15 cellular contexts compared by ENCODE assay signal in the genomic region with DNA sequence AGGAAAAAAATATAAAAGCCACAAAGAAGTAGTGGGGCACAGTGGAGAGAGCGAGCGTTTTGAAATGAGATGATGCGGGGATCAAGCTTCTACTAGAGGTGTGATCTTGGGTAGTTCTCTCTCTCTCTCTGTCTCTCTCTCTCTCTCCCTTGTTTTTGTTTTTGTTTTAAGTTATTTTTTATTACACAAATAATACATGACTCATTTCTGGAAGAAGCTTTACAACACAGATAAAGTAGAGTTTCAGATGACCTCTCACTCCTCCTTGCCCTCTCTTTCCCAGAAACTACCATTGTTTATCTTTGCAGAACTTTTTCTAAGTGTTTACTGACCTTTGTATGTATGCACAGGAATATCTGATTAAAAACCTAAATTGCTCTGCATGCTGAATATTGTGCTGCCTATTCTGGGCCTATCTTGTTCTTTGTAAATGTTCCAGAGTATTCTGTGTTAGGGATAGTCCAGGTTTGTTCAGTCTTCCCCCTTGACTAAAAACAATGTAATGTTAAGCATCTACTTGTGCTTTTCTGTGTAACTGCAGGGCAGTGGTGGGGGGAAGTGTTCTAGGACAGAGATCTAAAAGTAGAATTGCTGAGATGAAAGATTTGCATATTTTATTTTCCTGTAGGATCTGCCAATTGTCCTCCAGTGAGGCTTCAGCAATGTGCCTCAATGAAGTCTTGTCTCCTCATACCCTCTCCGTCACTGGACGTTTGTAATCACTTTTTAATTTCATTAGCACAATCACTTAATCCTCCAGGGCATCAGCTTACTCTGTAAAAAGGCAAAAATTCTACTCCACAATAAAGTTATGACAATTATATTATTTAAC. TPM values are rescaled to one million over a fixed set of nuclear protein-coding genes. Genes with fewer than 3 reads are reported as not detected.
DNase-seq lines count a peak whose midpoint lies in the region; ATAC-seq and TF ChIP-seq lines count a peak whose summit lies in the region.
"Had no signal": no experiment of that assay in that cellular context is flagged by ENCODE, and none has a peak within 500 bp of the region (broad histone marks: within the 10 kb centered on the region; RNA-seq: fewer than 3 reads in every experiment).

No MANE protein-coding gene starts in this region.

- H3K27ac Mint-ChIP-seq in T-helper 1 cell treated with Interleukin-12 subunit alpha and Interleukin-12 subunit beta and Interleukin-4 antibody, amounts not matched to agents 30 μg/mL and 1 μg/mL, for 36 hours, result peak overlapping the region; percentile 76
- H3K27ac Mint-ChIP-seq: brain had no signal

- DNase-seq in T-helper 1 cell (no peak), NCI-H526 (lab: John Stamatoyannopoulos, UW) (peak; percentile 88 to 92), adipocyte (ENCODE audit: low read depth) (peak; percentile 39), mucosa of descending colon (no peak)
- DNase-seq: MV-4-11, NCI-H2227 treated with DMSO at 0.1 percent for 48 hours, T-helper 9 cell had no signal

- peaks cover 7% of the 10 kb centered on the region for H3K9me3 Mint-ChIP-seq in T-helper 1 cell treated with Interleukin-12 subunit alpha and Interleukin-12 subunit beta and Interleukin-4 antibody, amounts not matched to agents 30 μg/mL and 1 μg/mL, for 36 hours

- no peaks in the 10 kb centered on the region for H3K27me3 Mint-ChIP-seq in T-helper 1 cell treated with Interleukin-12 subunit alpha and Interleukin-12 subunit beta and Interleukin-4 antibody, amounts not matched to agents 30 μg/mL and 1 μg/mL, for 36 hours (ENCODE audit: low read depth)
- H3K27me3 Mint-ChIP-seq: brain had no signal

- no peaks in the 10 kb centered on the region for H3K27me3 ChIP-seq in adipocyte (replicated peaks; ENCODE audit: control insufficient read depth, insufficient read depth, low read length)

- intact Hi-C loops in mucosa of descending colon (cut with DNase I, micrococcal nuclease), result no loop called here

- TF ChIP-seq CTCF in mucosa of descending colon (IDR thresholded peaks at IDR 0.05), result no peak

- ATAC-seq in mucosa of descending colon (peak; percentile 25), HG02610 (IDR thresholded peaks at IDR 0.05; ENCODE audit: unreplicated experiment) (no peak), GM18909 (IDR thresholded peaks at IDR 0.05; ENCODE audit: poor library complexity, unreplicated experiment) (no peak), GM18519 (IDR thresholded peaks at IDR 0.05; ENCODE audit: low FRiP score, unreplicated experiment) (no peak)

- H3K4me1 Mint-ChIP-seq in T-helper 1 cell treated with Interleukin-12 subunit alpha and Interleukin-12 subunit beta and Interleukin-4 antibody, amounts not matched to agents 30 μg/mL and 1 μg/mL, for 36 hours (ENCODE audit: low read depth), result peaks cover 67% of the 10 kb centered on the region

- no peak overlapping the region for H3K4me3 ChIP-seq in adipocyte (ENCODE audit: low read length)
- no peak overlapping the region for H3K4me3 ChIP-seq in mucosa of descending colon
- H3K4me3 ChIP-seq: lung, skin epidermis, thoracic aorta had no signal

- H3K9ac ChIP-seq in adipocyte (ENCODE audit: low read length), result no peak overlapping the region

- H3K4me3 Mint-ChIP-seq in T-helper 1 cell treated with Interleukin-12 subunit alpha and Interleukin-12 subunit beta and Interleukin-4 antibody, amounts not matched to agents 30 μg/mL and 1 μg/mL, for 36 hours, result peak overlapping the region; percentile 22
- H3K4me3 Mint-ChIP-seq: brain had no signal

- H3K4me1 ChIP-seq in adipocyte (ENCODE audit: control insufficient read depth, insufficient read depth, low read length), result peaks cover 28% of the 10 kb centered on the region
- H3K4me1 ChIP-seq in mucosa of descending colon (ENCODE audit: low read depth), result no peaks in the 10 kb centered on the region

- H3K36me3 Mint-ChIP-seq in T-helper 1 cell treated with Interleukin-12 subunit alpha and Interleukin-12 subunit beta and Interleukin-4 antibody, amounts not matched to agents 30 μg/mL and 1 μg/mL, for 36 hours (ENCODE audit: low read depth), result peaks cover 60% of the 10 kb centered on the region
- H3K36me3 Mint-ChIP-seq: brain had no signal

- H3K36me3 ChIP-seq in adipocyte (ENCODE audit: control insufficient read depth, insufficient read depth, low read length, severe bottlenecking), result no peaks in the 10 kb centered on the region
- no peaks in the 10 kb centered on the region for H3K36me3 ChIP-seq in mucosa of descending colon (ENCODE audit: low read depth)
- H3K36me3 ChIP-seq: thoracic aorta had no signal

- no peaks in the 10 kb centered on the region for H3K9me3 ChIP-seq in adipocyte (ENCODE audit: control insufficient read depth, low read length)
- no peaks in the 10 kb centered on the region for H3K9me3 ChIP-seq in mucosa of descending colon
- H3K9me3 ChIP-seq: thoracic aorta had no signal

RNA-seq across cellular contexts. Expression of gene FYB1, which starts 52.0 kb away (rescaled TPM):
- 10 to 100 TPM; 11.5 to 19.4 (median 13.1) TPM for total RNA-seq in mucosa of descending colon

Comparison
In these comparisons a context has a peak if more than half of its experiments do, and no peak if none do; other contexts are left out.
1. DNase-seq: peak in NCI-H526 (2 of 2) and adipocyte (single experiment); none in T-helper 1 cell (0 of 5) and mucosa of descending colon (0 of 3).